Comparison of ENCODE assay signal across 12 cellular contexts in genomic region chr11:110763249-110764011, GRCh38. TPM values are rescaled to one million over a fixed set of nuclear protein-coding genes. Genes with fewer than 3 reads are reported as not detected.
A peak's percentile ranks its signal among the peaks of the same experiment; 100 is the strongest.
DNase-seq lines count a peak whose midpoint lies in the region; ATAC-seq and TF ChIP-seq lines count a peak whose summit lies in the region.
"Had no signal": no experiment of that assay in that cellular context is flagged by ENCODE, and none has a peak within 500 bp of the region (broad histone marks: within the 10 kb centered on the region; RNA-seq: fewer than 3 reads in every experiment).

No MANE protein-coding gene starts in this region.

- H3K4me3 ChIP-seq in ACC112 (ENCODE audit: low read depth, low read length) (peak overlapping the region; percentile 46), body of pancreas (no peak overlapping the region), lung (no peak overlapping the region), esophagus squamous epithelium (no peak overlapping the region)

- peak; percentile 27 for ATAC-seq in body of pancreas
- no peak for ATAC-seq in lung (ENCODE audit: insufficient read depth, low FRiP score)
- no peak for ATAC-seq in Right ventricle myocardium inferior
- ATAC-seq: right cardiac atrium had no signal

- no peaks in the 10 kb centered on the region for H3K9me3 ChIP-seq in body of pancreas
- H3K9me3 ChIP-seq in lung (ENCODE audit: control insufficient read depth in 2 of 2, insufficient read depth in 1 of 2, low read length in 1 of 2), result no peaks in the 10 kb centered on the region
- no peaks in the 10 kb centered on the region for H3K9me3 ChIP-seq in esophagus squamous epithelium

- no peaks in the 10 kb centered on the region for H3K79me2 ChIP-seq in ACC112 (ENCODE audit: control insufficient read depth, insufficient read depth, low read length, unreplicated experiment)

- no peaks in the 10 kb centered on the region for H3K36me3 Mint-ChIP-seq in HFFc6 (ENCODE audit: low read depth)
- no peaks in the 10 kb centered on the region for H3K36me3 Mint-ChIP-seq in activated T-cell treated with anti-CD3 and anti-CD28 coated beads, Interleukin-2, amount 50 U/mL, for 24 hours (ENCODE audit: low read depth)

- no peaks in the 10 kb centered on the region for H3K9me3 Mint-ChIP-seq in HFFc6
- no peaks in the 10 kb centered on the region for H3K9me3 Mint-ChIP-seq in activated T-cell treated with anti-CD3 and anti-CD28 coated beads, Interleukin-2, amount 50 U/mL, for 24 hours

- H3K27ac ChIP-seq in ACC112 (ENCODE audit: low read depth, low read length), result peak overlapping the region; percentile 94
- no peak overlapping the region for H3K27ac ChIP-seq in body of pancreas
- no peak overlapping the region for H3K27ac ChIP-seq in lung (ENCODE audit: low read depth in 1 of 2, low read length in 1 of 2)
- H3K27ac ChIP-seq in esophagus squamous epithelium, result peak overlapping the region in 2 of 4 donors; percentile 21 to 35

- 18 to 22% methylated on average over 2 of the region's 2 CpGs for WGBS in body of pancreas, 2 donors
- WGBS in lung, 2 donors, result 48 to 67% methylated on average over 2 of the region's 2 CpGs
- 45 to 46% methylated on average over 2 of the region's 2 CpGs for WGBS in esophagus squamous epithelium, 2 donors

- H3K36me3 ChIP-seq in ACC112 (ENCODE audit: insufficient read depth, low read length), result no peaks in the 10 kb centered on the region
- no peaks in the 10 kb centered on the region for H3K36me3 ChIP-seq in body of pancreas (replicated peaks in 1 of 2; ENCODE audit: insufficient read depth in 1 of 2, low read depth in 2 of 2)
- no peaks in the 10 kb centered on the region for H3K36me3 ChIP-seq in lung (ENCODE audit: control insufficient read depth in 2 of 2, insufficient read depth in 2 of 2, low read length in 2 of 2)
- no peaks in the 10 kb centered on the region for H3K36me3 ChIP-seq in esophagus squamous epithelium

- H3K27ac Mint-ChIP-seq in HFFc6, result no peak overlapping the region
- H3K27ac Mint-ChIP-seq in activated T-cell treated with anti-CD3 and anti-CD28 coated beads, Interleukin-2, amount 50 U/mL, for 24 hours, result no peak overlapping the region

- peaks cover 9% of the 10 kb centered on the region for H3K4me1 Mint-ChIP-seq in HFFc6 (ENCODE audit: low read depth)
- no peaks in the 10 kb centered on the region for H3K4me1 Mint-ChIP-seq in activated T-cell treated with anti-CD3 and anti-CD28 coated beads, Interleukin-2, amount 50 U/mL, for 24 hours (ENCODE audit: low read depth)

- H3K4me1 ChIP-seq in ACC112 (ENCODE audit: control insufficient read depth, insufficient read depth, low read length, unreplicated experiment) (peaks cover 55% of the 10 kb centered on the region), body of pancreas (peaks cover 9% of the 10 kb centered on the region), lung (ENCODE audit: control insufficient read depth in 2 of 2, insufficient read depth in 2 of 2, low read length in 2 of 2) (peaks cover 4 to 5% of the 10 kb centered on the region in 2 donors), esophagus squamous epithelium (peaks cover 0 to 26% (median 13%) of the 10 kb centered on the region in 3 donors)

- H3K4me3 Mint-ChIP-seq in HFFc6, result no peak overlapping the region
- no peak overlapping the region for H3K4me3 Mint-ChIP-seq in activated T-cell treated with anti-CD3 and anti-CD28 coated beads, Interleukin-2, amount 50 U/mL, for 24 hours

- H3K27me3 ChIP-seq in ACC112 (ENCODE audit: insufficient read depth, low read length) (no peaks in the 10 kb centered on the region), body of pancreas (no peaks in the 10 kb centered on the region), lung (ENCODE audit: control insufficient read depth, insufficient read depth) (no peaks in the 10 kb centered on the region), esophagus squamous epithelium (no peaks in the 10 kb centered on the region)

- intact Hi-C loops in body of pancreas (cut with DNase I), result no loop called here
- intact Hi-C loops in Right ventricle myocardium inferior (cut with DNase I), result no loop called here
- intact Hi-C loops in esophagus squamous epithelium (cut with DNase I), result no loop called here

- peak; percentile 19 for DNase-seq in HFFc6
- peak; percentile 19 to 44 (median 23) for DNase-seq in body of pancreas
- peak; percentile 51 for DNase-seq in lung (ENCODE audit: low spot score)
- DNase-seq in activated T-cell treated with anti-CD3 and anti-CD28 coated beads, Interleukin-2, amount 50 U/mL, for 24 hours, result no peak
- no peak for DNase-seq in AML-193 (lab: John Stamatoyannopoulos, UW)
- no peak for DNase-seq in Right ventricle myocardium inferior (ENCODE audit: missing footprints)
- no peak for DNase-seq in esophagus squamous epithelium (lab: John Stamatoyannopoulos, UW)
- DNase-seq: activated T-cell treated with anti-CD3 and anti-CD28 coated beads, Interleukin-2, amount 50 U/mL, for 1 hour; effector CD8-positive, alpha-beta T cell had no signal

- TF ChIP-seq POLR2A in body of pancreas (IDR thresholded peaks at IDR 0.05) (no peak), esophagus squamous epithelium (IDR thresholded peaks at IDR 0.05) (no peak)

- H3K27me3 Mint-ChIP-seq in HFFc6 (ENCODE audit: insufficient read depth), result peaks cover 2% of the 10 kb centered on the region; the same call in 1 of the 2 replicates
- H3K27me3 Mint-ChIP-seq in activated T-cell treated with anti-CD3 and anti-CD28 coated beads, Interleukin-2, amount 50 U/mL, for 24 hours, result peaks cover 16% of the 10 kb centered on the region

- peak overlapping the region; percentile 20 for H2AFZ ChIP-seq in ACC112 (ENCODE audit: low read length, unreplicated experiment)

- TF ChIP-seq CTCF in HFFc6 (IDR thresholded peaks at IDR 0.05) (no peak), body of pancreas (IDR thresholded peaks at IDR 0.05) (no peak), lung (IDR thresholded peaks at IDR 0.05; ENCODE audit: control extremely low read depth, extremely low read depth) (no peak), esophagus squamous epithelium (IDR thresholded peaks at IDR 0.05) (no peak)

RNA-seq across cellular contexts. Expression of gene ARHGAP20, which starts 51.2 kb away (rescaled TPM):
- 1 to 10 TPM in 2 of 6 experiments, under 1 TPM in 4; 0.52 to 1.2 (median 0.92) TPM for total RNA-seq in HFFc6 (2021; fragmentation: NEBNext Ultra II Directional; extraction: Animal tissue kit (Norgen Biotek cat#: 25700))
- total RNA-seq in body of pancreas (1 to 10 TPM in 1 of 2 donors, under 1 TPM in 1; 0.52 to 1.3 TPM), lung (10 to 100 TPM in 1 of 2 donors, 1 to 10 TPM in 1; 5.2 to 20.9 TPM), Right ventricle myocardium inferior (0.46 TPM), esophagus squamous epithelium (1 to 10 TPM; 1.4 to 4.8 (median 2.5) TPM)
- under 1 TPM; 0.67 to 0.72 TPM for polyA plus RNA-seq in lung
- total RNA-seq: T-helper 1 cell treated with Interleukin-12 subunit alpha and Interleukin-12 subunit beta and Interleukin-4 antibody, amounts not matched to agents 30 ng/mL and 1 ng/mL, for 36 hours had no signal

Comparison
In these comparisons a context has a peak if more than half of its experiments do, and no peak if none do; other contexts are left out.
1. DNase-seq: peak in HFFc6 (single experiment), body of pancreas (4 of 4) and lung (single experiment); none in activated T-cell treated with anti-CD3 and anti-CD28 coated beads, Interleukin-2, amount 50 U/mL, for 24 hours (single experiment), AML-193 (0 of 2), Right ventricle myocardium inferior (single experiment) and esophagus squamous epithelium (single experiment).